In genomic region chr15:44666208-44667038, GRCh38 we compare ENCODE assay signal across 14 cellular contexts. TPM values are rescaled to one million over a fixed set of nuclear protein-coding genes. Genes with fewer than 3 reads are reported as not detected.
DNase-seq lines count a peak whose midpoint lies in the region; FAIRE-seq and TF ChIP-seq lines count a peak whose summit lies in the region.
"Had no signal": no experiment of that assay in that cellular context is flagged by ENCODE, and none has a peak within 500 bp of the region (broad histone marks: within the 10 kb centered on the region; RNA-seq: fewer than 3 reads in every experiment).

No MANE protein-coding gene starts in this region.

- H3K9ac ChIP-seq in OCI-LY3 (ENCODE audit: low read length): peak overlapping the region; percentile 55

- peaks cover 82% of the 10 kb centered on the region for H3K4me1 ChIP-seq in OCI-LY3 (ENCODE audit: low read length)
- peaks cover 72% of the 10 kb centered on the region for H3K4me1 ChIP-seq in effector memory CD4-positive, alpha-beta T cell (ENCODE audit: control insufficient read depth, insufficient read depth, low read length, poor library complexity, severe bottlenecking)

- no peaks in the 10 kb centered on the region for H4K20me1 ChIP-seq in OCI-LY3 (ENCODE audit: insufficient read depth, low read length)

- H3K79me2 ChIP-seq in OCI-LY3 (ENCODE audit: low read length): peaks cover 30% of the 10 kb centered on the region

- H3K4me3 ChIP-seq in OCI-LY3 (ENCODE audit: low read length): peak overlapping the region; percentile 58
- H3K4me3 ChIP-seq in effector memory CD4-positive, alpha-beta T cell (ENCODE audit: insufficient read depth, low read depth, low read length, poor library complexity, severe bottlenecking): peak overlapping the region; percentile 31

- peaks cover 32% of the 10 kb centered on the region for H3K4me1 Mint-ChIP-seq in CD14-positive monocyte

- no peaks in the 10 kb centered on the region for H3K9me3 Mint-ChIP-seq in CD14-positive monocyte

- no peaks in the 10 kb centered on the region for H3K36me3 ChIP-seq in OCI-LY3 (replicated peaks; ENCODE audit: low read depth, low read length)
- no peaks in the 10 kb centered on the region for H3K36me3 ChIP-seq in effector memory CD4-positive, alpha-beta T cell (ENCODE audit: control insufficient read depth, insufficient read depth, low read length)

- H3K27ac ChIP-seq in OCI-LY3 (ENCODE audit: low read length): peak overlapping the region; percentile 90
- peak overlapping the region; percentile 62 for H3K27ac ChIP-seq in effector memory CD4-positive, alpha-beta T cell (ENCODE audit: insufficient read depth, low read length, poor library complexity, severe bottlenecking)

- H3K27me3 ChIP-seq in OCI-LY3 (ENCODE audit: low read depth, low read length): no peaks in the 10 kb centered on the region
- no peaks in the 10 kb centered on the region for H3K27me3 ChIP-seq in effector memory CD4-positive, alpha-beta T cell (replicated peaks; ENCODE audit: control insufficient read depth, insufficient read depth, low read length, poor library complexity, severe bottlenecking)

- H3K27ac Mint-ChIP-seq in CD14-positive monocyte: peak overlapping the region; percentile 30 to 91 (median 84)

- H2AFZ ChIP-seq in OCI-LY3 (ENCODE audit: low read depth, low read length): peak overlapping the region; percentile 50

- no peak for TF ChIP-seq CTCF in CD14-positive monocyte (IDR thresholded peaks at IDR 0.05)
- TF ChIP-seq CTCF in OCI-LY3 (IDR thresholded peaks at IDR 0.05; ENCODE audit: low read depth, low read length): peak; percentile 11

- H3K4me2 ChIP-seq in OCI-LY3 (ENCODE audit: low read length): peak overlapping the region; percentile 70

- H3K27me3 Mint-ChIP-seq in CD14-positive monocyte (ENCODE audit: low read depth in 3 of 3): peaks cover 0 to 1% (median 0%) of the 10 kb centered on the region in 3 donors

- peaks cover 0 to 4% of the 10 kb centered on the region in 2 donors for H3K36me3 Mint-ChIP-seq in CD14-positive monocyte

- DNase-seq in CD14-positive monocyte (ENCODE audit: low spot score) (no peak), GM18507 (ENCODE audit: extremely low spot score, insufficient read length, low read depth) (no peak), GM19238 (ENCODE audit: insufficient read length, low spot score) (no peak), NCI-H2107 treated with DMSO at 0.1 percent for 48 hours (lab: John Stamatoyannopoulos, UW; ENCODE audit: unreplicated experiment) (no peak), HTR-8/SVneo (ENCODE audit: insufficient read length, low spot score) (no peak), NCI-H1436 (lab: John Stamatoyannopoulos, UW) (no peak)
- no peak for DNase-seq in effector memory CD4-positive, alpha-beta T cell
- DNase-seq: activated CD8-positive, alpha-beta memory T cell treated with anti-CD3 and anti-CD28 coated beads, Interleukin-2, amount 50 U/mL, for 4 hours; COR-L47; HCEC 1CT; mammary epithelial cell; NCI-H1694; stimulated activated CD8-positive, alpha-beta memory T cell treated with anti-CD3 and anti-CD28 coated beads, Interleukin-4, amount 100 ng/mL, for 48 hours had no signal

- H3K9me3 ChIP-seq in OCI-LY3 (ENCODE audit: insufficient read depth, low read length): no peaks in the 10 kb centered on the region
- no peaks in the 10 kb centered on the region for H3K9me3 ChIP-seq in effector memory CD4-positive, alpha-beta T cell (ENCODE audit: control insufficient read depth, low read length)

- FAIRE-seq in GM18507 (lab: Jason Lieb, UNC): peak; percentile 72
- FAIRE-seq in HTR-8/SVneo (lab: Jason Lieb, UNC): no peak

- intact Hi-C loops in CD14-positive monocyte (cut with micrococcal nuclease): no loop called here

- H3K4me3 Mint-ChIP-seq in CD14-positive monocyte: peak overlapping the region; percentile 26 to 48

RNA-seq across cellular contexts. Expression of gene SPG11, which starts 3.0 kb away (rescaled TPM):
- 10 to 100 TPM; 26.4 to 50.4 TPM for polyA plus RNA-seq in CD14-positive monocyte

RNA-seq across cellular contexts. Expression of gene PATL2, which starts 44.7 kb away (rescaled TPM):
- polyA plus RNA-seq in CD14-positive monocyte: 1 to 10 TPM; 1.8 to 1.9 TPM

RNA-seq across cellular contexts. Expression of gene B2M, which starts 44.9 kb away (rescaled TPM):
- polyA plus RNA-seq in CD14-positive monocyte: over 10,000 TPM; 28,259 to 28,278 TPM
